In genomic region chr1:156897078-156897825, GRCh38 we compare ENCODE assay signal across 9 cellular contexts. TPM values are rescaled to one million over a fixed set of nuclear protein-coding genes. Genes with fewer than 3 reads are reported as not detected.
DNase-seq lines count a peak whose midpoint lies in the region; TF ChIP-seq lines count a peak whose summit lies in the region.
"Had no signal": no experiment of that assay in that cellular context is flagged by ENCODE, and none has a peak within 500 bp of the region (broad histone marks: within the 10 kb centered on the region; RNA-seq: fewer than 3 reads in every experiment).

No MANE protein-coding gene starts in this region.

- H3K27ac ChIP-seq in transverse colon = peak overlapping the region; percentile 24 to 69 (median 41)

- TF ChIP-seq CTCF in astrocyte of the cerebellum (IDR thresholded peaks at IDR 0.05; ENCODE audit: low read depth, low read length, missing control alignments) = no peak
- no peak for TF ChIP-seq CTCF in transverse colon (IDR thresholded peaks at IDR 0.05)

- H3K4me3 Mint-ChIP-seq in T-helper 2 cell treated with Interferon-gamma antibody and Interleukin-4, amounts not matched to agents 5 μg/mL and 100 μg/mL, for 36 hours = no peak overlapping the region

- in situ Hi-C loops in astrocyte of the cerebellum (cut with HindIII; ENCODE audit: low sequenced_read_pairs) = no loop called here
- in situ Hi-C loops in transverse colon (cut with MboI; ENCODE audit: low pct_ligation_motif_present in 1 of 4, low pct_unique_long_range_greater_than_20kb in 1 of 4, low sequenced_read_pairs in 3 of 4) = no loop called here

- WGBS in transverse colon (ENCODE audit: low coverage in 1 of 2), 2 donors = 85% methylated on average over 13 of the region's 14 CpGs; no CpG with 5 or more reads in 1 of the 2 donors

- H3K27me3 Mint-ChIP-seq in T-helper 2 cell treated with Interferon-gamma antibody and Interleukin-4, amounts not matched to agents 5 μg/mL and 100 μg/mL, for 36 hours (ENCODE audit: low read depth) = peaks cover 56% of the 10 kb centered on the region

- no peaks in the 10 kb centered on the region for H3K9me3 ChIP-seq in transverse colon

- TF ChIP-seq POLR2A in transverse colon (IDR thresholded peaks at IDR 0.05) = no peak

- no peaks in the 10 kb centered on the region for H3K9me3 Mint-ChIP-seq in T-helper 2 cell treated with Interferon-gamma antibody and Interleukin-4, amounts not matched to agents 5 μg/mL and 100 μg/mL, for 36 hours

- H3K4me1 ChIP-seq in transverse colon = peaks cover 3 to 24% (median 13%) of the 10 kb centered on the region in 4 donors

- DNase-seq in HT1080 (ENCODE audit: low read depth) (peak; percentile 75), astrocyte of the cerebellum (ENCODE audit: low read depth) (peak; percentile 22), kidney glomerular epithelial cell (lab: John Stamatoyannopoulos, UW) (peak; percentile 68), transverse colon (no peak), NCI-H146 treated with DMSO at 0.1 percent for 48 hours (lab: John Stamatoyannopoulos, UW; ENCODE audit: unreplicated experiment) (no peak)
- DNase-seq in T-helper 2 cell treated with Interferon-gamma antibody and Interleukin-4, amounts not matched to agents 5 μg/mL and 100 μg/mL, for 36 hours (ENCODE audit: low spot score) = no peak
- no peak for DNase-seq in activated CD8-positive, alpha-beta memory T cell treated with anti-CD3 and anti-CD28 coated beads for 24 hours
- DNase-seq: activated CD4-positive, CD25-positive, alpha-beta regulatory T cell treated with anti-CD3 and anti-CD28 coated beads, Interleukin-2, amount 50 U/mL, for 72 hours; NCI-H1930 had no signal

- H3K27ac Mint-ChIP-seq in T-helper 2 cell treated with Interferon-gamma antibody and Interleukin-4, amounts not matched to agents 5 μg/mL and 100 μg/mL, for 36 hours = no peak overlapping the region

- no peaks in the 10 kb centered on the region for H3K36me3 ChIP-seq in transverse colon

- intact Hi-C loops in transverse colon (cut with DNase I; ENCODE audit: low total_unique reads) = no loop called here

- H3K27me3 ChIP-seq in transverse colon = peaks cover 35% of the 10 kb centered on the region

- H3K36me3 Mint-ChIP-seq in T-helper 2 cell treated with Interferon-gamma antibody and Interleukin-4, amounts not matched to agents 5 μg/mL and 100 μg/mL, for 36 hours (ENCODE audit: low read depth) = no peaks in the 10 kb centered on the region

- TF ChIP-seq EP300 in transverse colon (IDR thresholded peaks at IDR 0.05; ENCODE audit: low read depth) = no peak

- peaks cover 5% of the 10 kb centered on the region for H3K4me1 Mint-ChIP-seq in T-helper 2 cell treated with Interferon-gamma antibody and Interleukin-4, amounts not matched to agents 5 μg/mL and 100 μg/mL, for 36 hours (ENCODE audit: low read depth)

- H3K4me3 ChIP-seq in astrocyte of the cerebellum (ENCODE audit: low read depth, low read length) (no peak overlapping the region), transverse colon (no peak overlapping the region)

RNA-seq across cellular contexts. Expression of gene PEAR1, which starts 3.7 kb away (rescaled TPM):
- 4.1 and 5.2 TPM in 2 replicates for total RNA-seq in HT1080 (2014; rRNA removed; shearing (Covaris generic))
- polyA plus RNA-seq in HT1080 (2015; cell fraction: cytosol; rRNA removed) = 6.4 and 7.3 TPM in 2 replicates
- 48.3 and 49.9 TPM in 2 replicates for polyA plus RNA-seq in HT1080 (2015; cell fraction: nucleus; rRNA removed)
- total RNA-seq in transverse colon = 1 to 10 TPM; 1.8 to 5.6 (median 3.7) TPM

RNA-seq across cellular contexts. Expression of gene LRRC71, which starts 23.2 kb away (rescaled TPM):
- not detected in 2 replicates for total RNA-seq in HT1080 (2014; rRNA removed; shearing (Covaris generic))
- polyA plus RNA-seq in HT1080 (2015; cell fraction: cytosol; rRNA removed) = not detected in 2 replicates
- polyA plus RNA-seq in HT1080 (2015; cell fraction: nucleus; rRNA removed) = not detected in 2 replicates
- total RNA-seq in transverse colon = 1 to 10 TPM in 1 of 4 donors, not detected in 3; 1.2 TPM

RNA-seq across cellular contexts. Expression of gene NTRK1, which starts 36.6 kb away (rescaled TPM):
- 0.60 and 1.3 TPM in 2 replicates for total RNA-seq in HT1080 (2014; rRNA removed; shearing (Covaris generic))
- 0.12 and 0.48 TPM in 2 replicates for polyA plus RNA-seq in HT1080 (2015; cell fraction: cytosol; rRNA removed)
- polyA plus RNA-seq in HT1080 (2015; cell fraction: nucleus; rRNA removed) = 0.47 and 0.85 TPM in 2 replicates
- total RNA-seq in transverse colon = 1 to 10 TPM in 1 of 4 donors, under 1 TPM in 2, not detected in 1; 0.20 to 2.6 (median 0.64) TPM

RNA-seq across cellular contexts. Expression of gene INSRR, which starts 38.3 kb away (rescaled TPM):
- not detected in 2 replicates for total RNA-seq in HT1080 (2014; rRNA removed; shearing (Covaris generic))
- polyA plus RNA-seq in HT1080 (2015; cell fraction: cytosol; rRNA removed) = not detected in 2 replicates
- not detected in 2 replicates for polyA plus RNA-seq in HT1080 (2015; cell fraction: nucleus; rRNA removed)
- total RNA-seq in transverse colon = not detected

Comparison
In these comparisons a context has a peak if more than half of its experiments do, and no peak if none do; other contexts are left out.
1. DNase-seq: peak in HT1080 (single experiment), astrocyte of the cerebellum (single experiment) and kidney glomerular epithelial cell (single experiment); none in transverse colon (single experiment), T-helper 2 cell treated with Interferon-gamma antibody and Interleukin-4, amounts not matched to agents 5 μg/mL and 100 μg/mL, for 36 hours (single experiment), activated CD8-positive, alpha-beta memory T cell treated with anti-CD3 and anti-CD28 coated beads for 24 hours (single experiment) and NCI-H146 treated with DMSO at 0.1 percent for 48 hours (single experiment).